ENCODE assay signal across 12 cellular contexts in the genomic region with DNA sequence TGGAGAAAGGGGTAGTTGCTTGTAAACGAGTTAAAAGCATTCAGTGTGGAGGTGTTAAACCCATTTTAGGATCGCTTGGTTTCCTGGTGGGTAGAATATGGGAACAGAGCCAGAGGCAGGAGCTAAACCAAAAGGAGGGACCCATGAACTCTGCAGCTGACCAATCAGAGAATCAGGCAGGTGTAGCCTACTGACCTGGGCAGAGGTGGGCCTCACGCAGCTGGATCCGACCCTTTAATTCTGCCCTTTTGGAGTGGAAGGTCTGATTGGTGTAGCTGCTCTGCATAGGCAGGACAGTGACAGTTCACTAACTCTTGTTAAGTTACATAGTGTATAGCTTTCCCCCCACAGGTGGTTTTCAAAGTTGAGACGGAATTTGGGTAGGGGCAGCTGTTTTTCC.
DNase-seq lines count a peak whose midpoint lies in the region; ATAC-seq and TF ChIP-seq lines count a peak whose summit lies in the region.
"Had no signal": no experiment of that assay in that cellular context is flagged by ENCODE, and none has a peak within 500 bp of the region (broad histone marks: within the 10 kb centered on the region; RNA-seq: fewer than 3 reads in every experiment).

No MANE protein-coding gene starts in this region.

- peak overlapping the region; percentile 6; the same call in 1 of the 2 replicates for H3K27ac ChIP-seq in 22Rv1
- H3K27ac ChIP-seq in CD8-positive, alpha-beta memory T cell (ENCODE audit: low read depth, low read length), result no peak overlapping the region

- no peak for ATAC-seq in activated T-helper 17 cell treated with anti-CD3 and anti-CD28 coated beads, Interleukin-2, amount 50 U/mL, for 72 hours (replicated peaks)
- ATAC-seq in natural killer cell (no peak), HG03354 (IDR thresholded peaks at IDR 0.05; ENCODE audit: poor library complexity, severe bottlenecking, unreplicated experiment) (no peak), HG03108 (IDR thresholded peaks at IDR 0.05; ENCODE audit: unreplicated experiment) (no peak), GM21737 (IDR thresholded peaks at IDR 0.05; ENCODE audit: unreplicated experiment) (no peak)
- ATAC-seq: body of pancreas had no signal

- no peaks in the 10 kb centered on the region for H3K27me3 ChIP-seq in CD8-positive, alpha-beta memory T cell (ENCODE audit: insufficient read depth, low read length, poor library complexity, severe bottlenecking)
- H3K27me3 ChIP-seq: body of pancreas had no signal

- no peak overlapping the region for H3K4me3 ChIP-seq in CD8-positive, alpha-beta memory T cell (ENCODE audit: low read length)
- H3K4me3 ChIP-seq: body of pancreas, lung had no signal

- no peaks in the 10 kb centered on the region for H3K9me3 Mint-ChIP-seq in CD8-positive, alpha-beta memory T cell
- H3K9me3 Mint-ChIP-seq in activated T-helper 17 cell treated with anti-CD3 and anti-CD28 coated beads, Interleukin-2, amount 50 U/mL, for 72 hours, result no peaks in the 10 kb centered on the region
- no peaks in the 10 kb centered on the region for H3K9me3 Mint-ChIP-seq in natural killer cell

- H3K36me3 ChIP-seq in CD8-positive, alpha-beta memory T cell (ENCODE audit: insufficient read depth, low read length), result peaks cover 40% of the 10 kb centered on the region

- DNase-seq in CD8-positive, alpha-beta memory T cell, result no peak
- DNase-seq in natural killer cell (no peak), DMS153 (lab: John Stamatoyannopoulos, UW) (no peak)
- DNase-seq: activated CD4-positive, CD25-positive, alpha-beta regulatory T cell treated with anti-CD3 and anti-CD28 coated beads, Interleukin-2, amount 50 U/mL, for 72 hours; body of pancreas; stimulated activated naive CD4-positive, alpha-beta T cell treated with Interleukin-2 at 50 U/mL for 16 hours had no signal

- H3K4me3 Mint-ChIP-seq in CD8-positive, alpha-beta memory T cell, result peak overlapping the region in 1 of 7 donors; percentile 52
- H3K4me3 Mint-ChIP-seq in activated T-helper 17 cell treated with anti-CD3 and anti-CD28 coated beads, Interleukin-2, amount 50 U/mL, for 72 hours, result no peak overlapping the region
- H3K4me3 Mint-ChIP-seq in natural killer cell, result no peak overlapping the region

- peak overlapping the region; percentile 12 to 89 (median 73) for H3K27ac Mint-ChIP-seq in CD8-positive, alpha-beta memory T cell
- peak overlapping the region; percentile 68 for H3K27ac Mint-ChIP-seq in activated T-helper 17 cell treated with anti-CD3 and anti-CD28 coated beads, Interleukin-2, amount 50 U/mL, for 72 hours
- peak overlapping the region; percentile 63 to 70 for H3K27ac Mint-ChIP-seq in natural killer cell

- H3K4me1 ChIP-seq in CD8-positive, alpha-beta memory T cell (ENCODE audit: insufficient read depth, low read length), result peaks cover 71% of the 10 kb centered on the region

- H3K4me1 Mint-ChIP-seq in CD8-positive, alpha-beta memory T cell, result peaks cover 64 to 81% (median 81%) of the 10 kb centered on the region in 3 donors
- peaks cover 53% of the 10 kb centered on the region for H3K4me1 Mint-ChIP-seq in activated T-helper 17 cell treated with anti-CD3 and anti-CD28 coated beads, Interleukin-2, amount 50 U/mL, for 72 hours
- peaks cover 53 to 61% of the 10 kb centered on the region in 2 donors for H3K4me1 Mint-ChIP-seq in natural killer cell

- POLR2A ChIA-PET in CD8-positive, alpha-beta memory T cell (lab: Charles Lee), result interaction anchor here (0.6 to 2.7 kb wide), 6 partner anchors 13 to 1624 kb away, joined by 3 to 11 read pairs (median 3); no protein-coding TSS in a partner anchor

- no peaks in the 10 kb centered on the region for H3K9me3 ChIP-seq in CD8-positive, alpha-beta memory T cell (ENCODE audit: low read length)
- H3K9me3 ChIP-seq: body of pancreas had no signal

- intact Hi-C loops in natural killer cell (cut with micrococcal nuclease), result loop anchor here (5.0 kb wide), 1 partner anchor 38 kb away; no protein-coding TSS in a partner anchor

- no peak for TF ChIP-seq CTCF in 22Rv1 (IDR thresholded peaks at IDR 0.05)
- TF ChIP-seq CTCF in natural killer cell (IDR thresholded peaks at IDR 0.05), result no peak

- peaks cover 14 to 72% (median 34%) of the 10 kb centered on the region in 3 donors for H3K36me3 Mint-ChIP-seq in CD8-positive, alpha-beta memory T cell
- peaks cover 84% of the 10 kb centered on the region for H3K36me3 Mint-ChIP-seq in activated T-helper 17 cell treated with anti-CD3 and anti-CD28 coated beads, Interleukin-2, amount 50 U/mL, for 72 hours (ENCODE audit: low read depth)
- peaks cover 7% of the 10 kb centered on the region for H3K36me3 Mint-ChIP-seq in natural killer cell

- no peaks in the 10 kb centered on the region for H3K27me3 Mint-ChIP-seq in CD8-positive, alpha-beta memory T cell
- H3K27me3 Mint-ChIP-seq in activated T-helper 17 cell treated with anti-CD3 and anti-CD28 coated beads, Interleukin-2, amount 50 U/mL, for 72 hours, result no peaks in the 10 kb centered on the region
- H3K27me3 Mint-ChIP-seq in natural killer cell (ENCODE audit: low read depth in 2 of 2), result no peaks in the 10 kb centered on the region

- CTCF ChIA-PET in CD8-positive, alpha-beta memory T cell (lab: Charles Lee), result interaction anchor here (1.2 to 5.8 kb wide), 8 partner anchors 11 to 151 kb away, joined by 3 to 100 read pairs (median 10); no protein-coding TSS in a partner anchor
